8 cellular contexts compared by ENCODE assay signal in the genomic region with DNA sequence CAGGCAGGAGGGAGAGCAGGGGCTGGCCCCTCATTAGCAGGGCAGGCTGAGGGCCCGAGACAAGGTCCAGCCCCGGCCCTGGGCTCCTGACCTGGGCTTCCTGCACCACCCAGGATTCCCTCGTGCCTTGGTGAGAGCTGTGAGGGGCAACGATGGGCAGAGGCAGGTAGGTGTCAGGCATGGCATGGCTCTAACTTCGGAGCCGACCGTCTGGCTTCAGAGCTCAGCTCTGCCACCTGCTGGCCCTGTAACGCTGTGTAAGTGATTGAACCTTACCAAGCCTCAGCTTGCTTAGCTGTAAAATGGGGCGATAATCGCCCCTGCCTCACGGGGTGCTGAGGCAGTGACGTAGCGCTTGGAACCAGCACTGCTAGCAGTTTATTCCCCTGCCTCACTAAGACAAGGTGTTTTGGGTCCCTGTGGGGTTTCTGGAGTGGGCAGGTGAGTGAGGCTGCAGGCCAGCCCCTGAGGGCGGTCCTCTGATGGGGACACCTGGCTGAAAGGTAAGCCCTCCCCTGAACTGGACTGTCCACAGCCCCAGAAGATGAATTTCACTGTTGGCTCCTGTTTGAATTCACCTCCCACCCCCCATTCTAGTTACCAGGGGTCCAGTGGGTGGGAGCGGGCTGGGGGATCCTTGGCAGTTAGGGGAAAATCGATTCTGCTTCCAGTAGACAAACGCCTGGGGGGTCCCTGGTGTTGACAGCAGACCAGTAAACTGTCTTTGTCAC.
DNase-seq lines count a peak whose midpoint lies in the region; ATAC-seq and TF ChIP-seq lines count a peak whose summit lies in the region.

No MANE protein-coding gene starts in this region.

- no peak for ATAC-seq in GM18517 (IDR thresholded peaks at IDR 0.05; ENCODE audit: unreplicated experiment)

- peaks cover 19% of the 10 kb centered on the region for H3K4me1 Mint-ChIP-seq in nephron progenitor cell

- no peaks in the 10 kb centered on the region for H3K4me1 ChIP-seq in effector memory CD4-positive, alpha-beta T cell (ENCODE audit: control insufficient read depth, insufficient read depth, low read length, poor library complexity, severe bottlenecking)

- no peak overlapping the region for H3K4me3 Mint-ChIP-seq in nephron progenitor cell

- no peaks in the 10 kb centered on the region for H3K36me3 Mint-ChIP-seq in nephron progenitor cell (ENCODE audit: low read depth)

- peak; percentile 50 for TF ChIP-seq CTCF in WI38 (IDR thresholded peaks at IDR 0.05; ENCODE audit: low read depth, low read length)
- TF ChIP-seq CTCF in nephron progenitor cell (IDR thresholded peaks at IDR 0.05), result peak; percentile 32

- H3K4me3 ChIP-seq in WI38 (ENCODE audit: low read depth, low read length), result no peak overlapping the region
- H3K4me3 ChIP-seq in effector memory CD4-positive, alpha-beta T cell (ENCODE audit: insufficient read depth, low read depth, low read length, poor library complexity, severe bottlenecking), result no peak overlapping the region

- peaks cover 90% of the 10 kb centered on the region for H3K27me3 Mint-ChIP-seq in nephron progenitor cell (ENCODE audit: low read depth, poor library complexity)

- H3K27ac ChIP-seq in effector memory CD4-positive, alpha-beta T cell (ENCODE audit: insufficient read depth, low read length, poor library complexity, severe bottlenecking), result no peak overlapping the region

- no peaks in the 10 kb centered on the region for H3K9me3 ChIP-seq in effector memory CD4-positive, alpha-beta T cell (ENCODE audit: control insufficient read depth, low read length)

- DNase-seq in COLO668 (lab: John Stamatoyannopoulos, UW; ENCODE audit: unreplicated experiment) (peak; percentile 55), HT-29 (ENCODE audit: low spot score) (peak; percentile 67), nephron progenitor cell (peak; percentile 47), cortex of kidney (lab: John Stamatoyannopoulos, UW) (no peak), EL (no peak)
- peak in 2 of 3 donors; percentile 11 to 18 for DNase-seq in effector memory CD4-positive, alpha-beta T cell

- H3K27ac Mint-ChIP-seq in nephron progenitor cell, result no peak overlapping the region

- H3K9me3 Mint-ChIP-seq in nephron progenitor cell, result no peaks in the 10 kb centered on the region

- no peaks in the 10 kb centered on the region for H3K27me3 ChIP-seq in effector memory CD4-positive, alpha-beta T cell (replicated peaks; ENCODE audit: control insufficient read depth, insufficient read depth, low read length, poor library complexity, severe bottlenecking)

- no peaks in the 10 kb centered on the region for H3K36me3 ChIP-seq in effector memory CD4-positive, alpha-beta T cell (ENCODE audit: control insufficient read depth, insufficient read depth, low read length)

Comparison
In these comparisons a context has a peak if more than half of its experiments do, and no peak if none do; other contexts are left out.
1. DNase-seq: peak in COLO668 (single experiment), HT-29 (single experiment), effector memory CD4-positive, alpha-beta T cell (2 of 3) and nephron progenitor cell (single experiment); none in cortex of kidney (single experiment) and EL (single experiment).